Comparison of ENCODE assay signal across 15 cellular contexts in genomic region chr7:17440831-17441230, GRCh38.
A peak's percentile ranks its signal among the peaks of the same experiment; 100 is the strongest.
DNase-seq lines count a peak whose midpoint lies in the region; ATAC-seq, FAIRE-seq and TF ChIP-seq lines count a peak whose summit lies in the region.
"Had no signal": no experiment of that assay in that cellular context is flagged by ENCODE, and none has a peak within 500 bp of the region (broad histone marks: within the 10 kb centered on the region; RNA-seq: fewer than 3 reads in every experiment).

No MANE protein-coding gene starts in this region.

- no peaks in the 10 kb centered on the region for H3K9me1 ChIP-seq in K562 (ENCODE audit: control insufficient read depth, insufficient read depth, low read length)

- no peak overlapping the region for H2AFZ ChIP-seq in K562 (ENCODE audit: low read depth, low read length)

- TF ChIP-seq POLR2A in K562 (conservative IDR thresholded peaks at IDR 0.05), result no peak

- CTCF ChIA-PET in K562 (lab: Yijun Ruan, JAX; ENCODE audit: low intra/inter-chr PET ratio), result no interaction called here

- H4K20me1 ChIP-seq in K562 (replicated peaks; ENCODE audit: control insufficient read depth, insufficient read depth, low read length), result no peaks in the 10 kb centered on the region
- H4K20me1 ChIP-seq: BLaER1 treated with 17β-estradiol and CSF1 and Interleukin-3, amounts not matched to agents 10 nM and 100 nM had no signal

- H3K27ac ChIP-seq in HUES6 (ENCODE audit: low read depth, low read length), result 0 out of 2 replicates have a peak overlapping the region, but pooled peaks have one; percentile 33
- H3K27ac ChIP-seq in K562 (ENCODE audit: extremely low read depth, low read depth, low read length), result no peak overlapping the region
- H3K27ac ChIP-seq: BLaER1 treated with 17β-estradiol and CSF1 and Interleukin-3, amounts not matched to agents 10 nM and 100 nM had no signal

- H3K4me1 ChIP-seq in HUES6 (ENCODE audit: control insufficient read depth, insufficient read depth, low read length) (no peaks in the 10 kb centered on the region), K562 (replicated peaks in 1 of 2; ENCODE audit: control insufficient read depth in 2 of 2, insufficient read depth in 2 of 2, low read length in 2 of 2) (no peaks in the 10 kb centered on the region)

- no peak for TF ChIP-seq RAD21 in K562 (CRISPR knock-in tag; conservative IDR thresholded peaks at IDR 0.05 in 1 of 2, IDR thresholded peaks at IDR 0.05 in 1 of 2)

- H3K4me2 ChIP-seq in K562 (ENCODE audit: insufficient read depth, low read length), result no peak overlapping the region

- peak overlapping the region; percentile 47 for H3K27ac Mint-ChIP-seq in activated naive CD8-positive, alpha-beta T cell treated with anti-CD3 and anti-CD28 coated beads for 36 hours
- no peak overlapping the region for H3K27ac Mint-ChIP-seq in activated naive CD8-positive, alpha-beta T cell treated with anti-CD3 and anti-CD28 coated beads, Interleukin-2, amount 50 U/mL, for 24 hours
- H3K27ac Mint-ChIP-seq: CD4-positive, CD25-positive, alpha-beta regulatory T cell had no signal

- H3K79me2 ChIP-seq in K562 (ENCODE audit: control insufficient read depth, insufficient read depth, low read length), result no peaks in the 10 kb centered on the region

- H3K9me3 Mint-ChIP-seq in activated naive CD8-positive, alpha-beta T cell treated with anti-CD3 and anti-CD28 coated beads for 36 hours, result peaks cover 14% of the 10 kb centered on the region
- H3K9me3 Mint-ChIP-seq in activated naive CD8-positive, alpha-beta T cell treated with anti-CD3 and anti-CD28 coated beads, Interleukin-2, amount 50 U/mL, for 24 hours, result peaks cover 23% of the 10 kb centered on the region

- peaks cover 14% of the 10 kb centered on the region for H3K4me1 Mint-ChIP-seq in activated naive CD8-positive, alpha-beta T cell treated with anti-CD3 and anti-CD28 coated beads for 36 hours
- H3K4me1 Mint-ChIP-seq in activated naive CD8-positive, alpha-beta T cell treated with anti-CD3 and anti-CD28 coated beads, Interleukin-2, amount 50 U/mL, for 24 hours, result peaks cover 23% of the 10 kb centered on the region

- POLR2A ChIA-PET in K562 (lab: Yijun Ruan, JAX), result no interaction called here

- no peak for DNase-seq in activated naive CD8-positive, alpha-beta T cell treated with anti-CD3 and anti-CD28 coated beads for 36 hours
- no peak for DNase-seq in activated naive CD8-positive, alpha-beta T cell treated with anti-CD3 and anti-CD28 coated beads, Interleukin-2, amount 50 U/mL, for 24 hours
- DNase-seq in K562 (ENCODE audit: extremely low read depth in 1 of 4, low spot score in 3 of 4) (no peak), SKM-1 (lab: John Stamatoyannopoulos, UW; ENCODE audit: unreplicated experiment) (no peak), NCI-H82 (lab: John Stamatoyannopoulos, UW) (no peak)
- DNase-seq in effector CD8-positive, alpha-beta T cell (lab: John Stamatoyannopoulos, UW), result no peak
- DNase-seq: ACHN, DMS79, GOT3 had no signal

- ATAC-seq in activated naive CD8-positive, alpha-beta T cell treated with anti-CD3 and anti-CD28 coated beads, Interleukin-2, amount 50 U/mL, for 24 hours, result no peak
- ATAC-seq in K562, result no peak
- ATAC-seq: HCT116 had no signal

- no peak overlapping the region for H3K9ac ChIP-seq in HUES6 (ENCODE audit: low read length)
- H3K9ac ChIP-seq in K562 (ENCODE audit: insufficient read depth in 1 of 2, low read depth in 2 of 2, low read length in 2 of 2), result no peak overlapping the region
- H3K9ac ChIP-seq: BLaER1 treated with 17β-estradiol and CSF1 and Interleukin-3, amounts not matched to agents 10 nM and 100 nM had no signal

- in situ Hi-C loops in K562 (cut with MboI), result no loop called here

- H3K9me3 ChIP-seq in HUES6 (ENCODE audit: control insufficient read depth, insufficient read depth, low read depth, low read length) (peaks cover 27% of the 10 kb centered on the region), K562 (replicated peaks; ENCODE audit: control insufficient read depth, insufficient read depth, low read depth, low read length) (peaks cover 3% of the 10 kb centered on the region; the same call in 1 of the 2 replicates)

- no peak for FAIRE-seq in K562 (lab: Jason Lieb, UNC)
- FAIRE-seq: GM12891, HTR-8/SVneo had no signal

- no TSS peak for BruUV-seq in K562 (replicated peaks; lab: Mats Ljungman, UMichigan)

- 0% methylated on average over 5 of the region's 5 CpGs for WGBS in K562 (ENCODE audit: insufficient coverage, low coverage, missing lambda C conversion rate)

- TF ChIP-seq CTCF in K562 (IDR thresholded peaks at IDR 0.05 in 2 of 3, conservative IDR thresholded peaks at IDR 0.05 in 1 of 3; ENCODE audit: insufficient read depth in 2 of 3, low read depth in 1 of 3, low read length in 3 of 3), result no peak

- TF ChIP-seq EP300 in K562 (IDR thresholded peaks at IDR 0.05; ENCODE audit: low read length), result no peak

- peaks cover 4% of the 10 kb centered on the region for H3K36me3 Mint-ChIP-seq in activated naive CD8-positive, alpha-beta T cell treated with anti-CD3 and anti-CD28 coated beads for 36 hours
- peaks cover 3% of the 10 kb centered on the region for H3K36me3 Mint-ChIP-seq in activated naive CD8-positive, alpha-beta T cell treated with anti-CD3 and anti-CD28 coated beads, Interleukin-2, amount 50 U/mL, for 24 hours (ENCODE audit: low read depth)
- H3K36me3 Mint-ChIP-seq: CD4-positive, CD25-positive, alpha-beta regulatory T cell had no signal

- H3K36me3 ChIP-seq in HUES6 (ENCODE audit: control insufficient read depth, insufficient read depth, low read length) (no peaks in the 10 kb centered on the region), K562 (ENCODE audit: control insufficient read depth, insufficient read depth, low read length) (no peaks in the 10 kb centered on the region)

- intact Hi-C loops in K562 (cut with micrococcal nuclease), result no loop called here

- H3K27me3 ChIP-seq in HUES6 (ENCODE audit: control insufficient read depth, insufficient read depth, low read length), result no peaks in the 10 kb centered on the region
- no peaks in the 10 kb centered on the region for H3K27me3 ChIP-seq in K562 (ENCODE audit: control insufficient read depth in 2 of 2, insufficient read depth in 2 of 2, low read length in 2 of 2)
- H3K27me3 ChIP-seq: BLaER1 treated with 17β-estradiol and CSF1 and Interleukin-3, amounts not matched to agents 10 nM and 100 nM had no signal

- no peaks in the 10 kb centered on the region for H3K27me3 Mint-ChIP-seq in activated naive CD8-positive, alpha-beta T cell treated with anti-CD3 and anti-CD28 coated beads for 36 hours
- H3K27me3 Mint-ChIP-seq in activated naive CD8-positive, alpha-beta T cell treated with anti-CD3 and anti-CD28 coated beads, Interleukin-2, amount 50 U/mL, for 24 hours, result peaks cover 2% of the 10 kb centered on the region
- H3K27me3 Mint-ChIP-seq: CD4-positive, CD25-positive, alpha-beta regulatory T cell had no signal

- no peak overlapping the region for H3K4me3 ChIP-seq in HUES6 (ENCODE audit: low read depth, low read length)
- H3K4me3 ChIP-seq in K562, result no peak overlapping the region
- H3K4me3 ChIP-seq: BLaER1 treated with 17β-estradiol and CSF1 and Interleukin-3, amounts not matched to agents 10 nM and 100 nM had no signal

- no peak overlapping the region for H3K4me3 Mint-ChIP-seq in activated naive CD8-positive, alpha-beta T cell treated with anti-CD3 and anti-CD28 coated beads for 36 hours
- no peak overlapping the region for H3K4me3 Mint-ChIP-seq in activated naive CD8-positive, alpha-beta T cell treated with anti-CD3 and anti-CD28 coated beads, Interleukin-2, amount 50 U/mL, for 24 hours
- H3K4me3 Mint-ChIP-seq: CD4-positive, CD25-positive, alpha-beta regulatory T cell had no signal

TF ChIP-seq in K562, 482 proteins besides CTCF, POLR2A, EP300 and RAD21:
- TF ChIP-seq ZNF431 (CRISPR knock-in tag; IDR thresholded peaks at IDR 0.05) (peak; percentile 82), TBP (optimal IDR thresholded peaks at IDR 0.05; ENCODE audit: low read depth, low read length) (no peak)
